ENCODE assay signal across 1 cellular context in the genomic region with DNA sequence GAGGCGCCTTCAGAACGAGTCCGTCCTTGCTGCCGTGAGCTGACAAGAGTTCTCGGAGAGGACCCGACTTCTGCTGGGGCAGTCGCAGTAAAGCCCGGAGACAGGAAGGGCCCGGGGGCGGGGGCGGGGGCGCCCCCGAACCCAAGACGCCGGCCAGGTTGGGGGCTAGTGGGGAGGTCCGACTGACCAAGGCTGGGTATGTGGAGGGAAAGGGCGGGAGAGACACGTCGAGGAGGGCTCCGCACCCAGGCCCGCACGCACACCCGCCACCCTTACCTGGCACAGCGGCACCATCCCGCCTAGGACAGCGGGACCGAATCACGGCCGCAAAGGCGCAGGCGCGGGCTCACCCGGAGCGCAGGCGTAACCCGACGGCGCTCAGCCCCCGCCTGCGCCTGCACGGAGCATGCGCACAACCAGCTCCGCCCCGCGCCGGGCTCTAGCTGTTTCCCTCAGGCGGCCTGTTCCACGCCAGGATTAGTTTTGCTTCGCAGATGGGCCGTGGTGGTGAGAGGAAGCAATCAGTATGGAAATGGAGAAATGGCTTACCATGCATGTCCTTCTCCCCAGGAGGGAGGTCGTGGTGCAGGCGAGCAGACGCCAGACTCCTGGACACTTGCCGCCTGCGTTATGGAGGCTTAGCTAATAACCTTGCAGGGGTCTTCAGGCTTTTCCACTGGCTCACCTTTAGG.
TF ChIP-seq lines count a peak whose summit lies in the region.

A gene with protein sequence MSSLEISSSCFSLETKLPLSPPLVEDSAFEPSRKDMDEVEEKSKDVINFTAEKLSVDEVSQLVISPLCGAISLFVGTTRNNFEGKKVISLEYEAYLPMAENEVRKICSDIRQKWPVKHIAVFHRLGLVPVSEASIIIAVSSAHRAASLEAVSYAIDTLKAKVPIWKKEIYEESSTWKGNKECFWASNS (minus strand): TSS at position 322 of the 692 bp plus-strand sequence. CDS start 2,583 bp downstream, outside the sequence.

TF ChIP-seq in HepG2, 621 proteins besides CTCF, POLR2A, EP300 and RAD21 (continued from another document and continues in another):
- no peak for TF ChIP-seq FOXO4 (CRISPR knock-in tag; conservative IDR thresholded peaks at IDR 0.05)
- peak; percentile 67; the same call in 1 of the 2 replicates for TF ChIP-seq KAT8 (CRISPR knock-in tag; IDR thresholded peaks at IDR 0.05)
- TF ChIP-seq TSC22D2 (CRISPR knock-in tag; IDR thresholded peaks at IDR 0.05; ENCODE audit: borderline replicate concordance), result no peak
- no peak for TF ChIP-seq ZNF30 (CRISPR knock-in tag; IDR thresholded peaks at IDR 0.05)
- TF ChIP-seq, protein P1, sequence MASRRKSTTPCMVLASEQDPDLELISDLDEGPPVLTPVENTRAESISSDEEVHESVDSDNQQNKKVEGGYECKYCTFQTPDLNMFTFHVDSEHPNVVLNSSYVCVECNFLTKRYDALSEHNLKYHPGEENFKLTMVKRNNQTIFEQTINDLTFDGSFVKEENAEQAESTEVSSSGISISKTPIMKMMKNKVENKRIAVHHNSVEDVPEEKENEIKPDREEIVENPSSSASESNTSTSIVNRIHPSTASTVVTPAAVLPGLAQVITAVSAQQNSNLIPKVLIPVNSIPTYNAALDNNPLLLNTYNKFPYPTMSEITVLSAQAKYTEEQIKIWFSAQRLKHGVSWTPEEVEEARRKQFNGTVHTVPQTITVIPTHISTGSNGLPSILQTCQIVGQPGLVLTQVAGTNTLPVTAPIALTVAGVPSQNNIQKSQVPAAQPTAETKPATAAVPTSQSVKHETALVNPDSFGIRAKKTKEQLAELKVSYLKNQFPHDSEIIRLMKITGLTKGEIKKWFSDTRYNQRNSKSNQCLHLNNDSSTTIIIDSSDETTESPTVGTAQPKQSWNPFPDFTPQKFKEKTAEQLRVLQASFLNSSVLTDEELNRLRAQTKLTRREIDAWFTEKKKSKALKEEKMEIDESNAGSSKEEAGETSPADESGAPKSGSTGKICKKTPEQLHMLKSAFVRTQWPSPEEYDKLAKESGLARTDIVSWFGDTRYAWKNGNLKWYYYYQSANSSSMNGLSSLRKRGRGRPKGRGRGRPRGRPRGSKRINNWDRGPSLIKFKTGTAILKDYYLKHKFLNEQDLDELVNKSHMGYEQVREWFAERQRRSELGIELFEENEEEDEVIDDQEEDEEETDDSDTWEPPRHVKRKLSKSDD (CRISPR knock-in tag; IDR thresholded peaks at IDR 0.05; ENCODE audit: low read depth), result no peak
- peak; percentile 64; the same call in 1 of the 2 replicates for TF ChIP-seq SP4 (CRISPR knock-in tag; IDR thresholded peaks at IDR 0.05)
- peak; percentile 80 for TF ChIP-seq ZNF563 (CRISPR knock-in tag; IDR thresholded peaks at IDR 0.05)
- no peak for TF ChIP-seq NFE2L2 (IDR thresholded peaks at IDR 0.05; ENCODE audit: low read length)
- no peak for TF ChIP-seq RARA (CRISPR knock-in tag; IDR thresholded peaks at IDR 0.05)
- 0 out of 2 replicates have a peak, but pooled peaks have one; percentile 11 for TF ChIP-seq RFX5 (IDR thresholded peaks at IDR 0.05; ENCODE audit: low read depth, low read length)
- TF ChIP-seq HDAC6 (IDR thresholded peaks at IDR 0.05; ENCODE audit: low read depth, low read length), result no peak
- TF ChIP-seq SMC3 (IDR thresholded peaks at IDR 0.05; ENCODE audit: low read length), result no peak
- peak; percentile 47 for TF ChIP-seq ZNF792 (CRISPR knock-in tag; IDR thresholded peaks at IDR 0.05)
- TF ChIP-seq KDM4B (CRISPR knock-in tag; IDR thresholded peaks at IDR 0.05), result no peak; the same call in 1 of the 2 replicates
- TF ChIP-seq MAFK (conservative IDR thresholded peaks at IDR 0.05 in 1 of 2, IDR thresholded peaks at IDR 0.05 in 1 of 2; ENCODE audit: low read length in 2 of 2), result no peak
- TF ChIP-seq MYPOP (CRISPR knock-in tag; IDR thresholded peaks at IDR 0.05), result peak; percentile 88; the same call in 1 of the 2 replicates
- TF ChIP-seq ZNF629 (CRISPR knock-in tag; conservative IDR thresholded peaks at IDR 0.05), result 0 out of 2 replicates have a peak, but pooled peaks have one; percentile 14
- TF ChIP-seq ZNF383 (CRISPR knock-in tag; IDR thresholded peaks at IDR 0.05; ENCODE audit: borderline replicate concordance), result no peak
- 0 out of 2 replicates have a peak, but pooled peaks have one; percentile 71 for TF ChIP-seq ZNF256 (CRISPR knock-in tag; conservative IDR thresholded peaks at IDR 0.05)
- no peak for TF ChIP-seq ZMAT3 (CRISPR knock-in tag; conservative IDR thresholded peaks at IDR 0.05)
- TF ChIP-seq ZNF296 (CRISPR knock-in tag; conservative IDR thresholded peaks at IDR 0.05), result no peak
- TF ChIP-seq ZSCAN12 (CRISPR knock-in tag; IDR thresholded peaks at IDR 0.05), result no peak
- TF ChIP-seq ZFP36L1 (CRISPR knock-in tag; IDR thresholded peaks at IDR 0.05), result no peak; the same call in 1 of the 2 replicates
- TF ChIP-seq, protein P2, sequence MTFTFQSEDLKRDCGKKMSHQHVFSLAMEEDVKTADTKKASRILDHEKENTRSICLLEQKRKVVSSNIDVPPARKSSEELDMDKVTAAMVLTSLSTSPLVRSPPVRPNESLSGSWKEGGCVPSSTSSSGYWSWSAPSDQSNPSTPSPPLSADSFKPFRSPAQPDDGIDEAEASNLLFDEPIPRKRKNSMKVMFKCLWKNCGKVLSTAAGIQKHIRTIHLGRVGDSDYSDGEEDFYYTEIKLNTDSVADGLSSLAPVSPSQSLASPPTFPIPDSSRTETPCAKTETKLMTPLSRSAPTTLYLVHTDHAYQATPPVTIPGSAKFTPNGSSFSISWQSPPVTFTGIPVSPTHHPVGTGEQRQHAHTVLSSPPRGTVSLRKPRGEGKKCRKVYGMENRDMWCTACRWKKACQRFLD (CRISPR knock-in tag; IDR thresholded peaks at IDR 0.05; ENCODE audit: borderline replicate concordance), result peak; percentile 83; the same call in 1 of the 2 replicates
- peak; percentile 80 for TF ChIP-seq HDAC1 (CRISPR knock-in tag; IDR thresholded peaks at IDR 0.05)
- no peak for TF ChIP-seq ZBTB1 (CRISPR knock-in tag; IDR thresholded peaks at IDR 0.05; ENCODE audit: borderline replicate concordance)
- no peak for TF ChIP-seq CC2D1A (CRISPR knock-in tag; IDR thresholded peaks at IDR 0.05)
- no peak for TF ChIP-seq FOSL2 (CRISPR knock-in tag; IDR thresholded peaks at IDR 0.05)
- TF ChIP-seq, protein P3, sequence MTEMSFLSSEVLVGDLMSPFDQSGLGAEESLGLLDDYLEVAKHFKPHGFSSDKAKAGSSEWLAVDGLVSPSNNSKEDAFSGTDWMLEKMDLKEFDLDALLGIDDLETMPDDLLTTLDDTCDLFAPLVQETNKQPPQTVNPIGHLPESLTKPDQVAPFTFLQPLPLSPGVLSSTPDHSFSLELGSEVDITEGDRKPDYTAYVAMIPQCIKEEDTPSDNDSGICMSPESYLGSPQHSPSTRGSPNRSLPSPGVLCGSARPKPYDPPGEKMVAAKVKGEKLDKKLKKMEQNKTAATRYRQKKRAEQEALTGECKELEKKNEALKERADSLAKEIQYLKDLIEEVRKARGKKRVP (CRISPR knock-in tag; IDR thresholded peaks at IDR 0.05), result no peak; a peak in 1 of 4 replicates
- TF ChIP-seq, protein P4, sequence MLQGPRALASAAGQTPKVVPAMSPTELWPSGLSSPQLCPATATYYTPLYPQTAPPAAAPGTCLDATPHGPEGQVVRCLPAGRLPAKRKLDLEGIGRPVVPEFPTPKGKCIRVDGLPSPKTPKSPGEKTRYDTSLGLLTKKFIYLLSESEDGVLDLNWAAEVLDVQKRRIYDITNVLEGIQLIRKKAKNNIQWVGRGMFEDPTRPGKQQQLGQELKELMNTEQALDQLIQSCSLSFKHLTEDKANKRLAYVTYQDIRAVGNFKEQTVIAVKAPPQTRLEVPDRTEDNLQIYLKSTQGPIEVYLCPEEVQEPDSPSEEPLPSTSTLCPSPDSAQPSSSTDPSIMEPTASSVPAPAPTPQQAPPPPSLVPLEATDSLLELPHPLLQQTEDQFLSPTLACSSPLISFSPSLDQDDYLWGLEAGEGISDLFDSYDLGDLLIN (CRISPR knock-in tag; IDR thresholded peaks at IDR 0.05; ENCODE audit: borderline replicate concordance), result 0 out of 2 replicates have a peak, but pooled peaks have one; percentile 65
- TF ChIP-seq, protein P5, sequence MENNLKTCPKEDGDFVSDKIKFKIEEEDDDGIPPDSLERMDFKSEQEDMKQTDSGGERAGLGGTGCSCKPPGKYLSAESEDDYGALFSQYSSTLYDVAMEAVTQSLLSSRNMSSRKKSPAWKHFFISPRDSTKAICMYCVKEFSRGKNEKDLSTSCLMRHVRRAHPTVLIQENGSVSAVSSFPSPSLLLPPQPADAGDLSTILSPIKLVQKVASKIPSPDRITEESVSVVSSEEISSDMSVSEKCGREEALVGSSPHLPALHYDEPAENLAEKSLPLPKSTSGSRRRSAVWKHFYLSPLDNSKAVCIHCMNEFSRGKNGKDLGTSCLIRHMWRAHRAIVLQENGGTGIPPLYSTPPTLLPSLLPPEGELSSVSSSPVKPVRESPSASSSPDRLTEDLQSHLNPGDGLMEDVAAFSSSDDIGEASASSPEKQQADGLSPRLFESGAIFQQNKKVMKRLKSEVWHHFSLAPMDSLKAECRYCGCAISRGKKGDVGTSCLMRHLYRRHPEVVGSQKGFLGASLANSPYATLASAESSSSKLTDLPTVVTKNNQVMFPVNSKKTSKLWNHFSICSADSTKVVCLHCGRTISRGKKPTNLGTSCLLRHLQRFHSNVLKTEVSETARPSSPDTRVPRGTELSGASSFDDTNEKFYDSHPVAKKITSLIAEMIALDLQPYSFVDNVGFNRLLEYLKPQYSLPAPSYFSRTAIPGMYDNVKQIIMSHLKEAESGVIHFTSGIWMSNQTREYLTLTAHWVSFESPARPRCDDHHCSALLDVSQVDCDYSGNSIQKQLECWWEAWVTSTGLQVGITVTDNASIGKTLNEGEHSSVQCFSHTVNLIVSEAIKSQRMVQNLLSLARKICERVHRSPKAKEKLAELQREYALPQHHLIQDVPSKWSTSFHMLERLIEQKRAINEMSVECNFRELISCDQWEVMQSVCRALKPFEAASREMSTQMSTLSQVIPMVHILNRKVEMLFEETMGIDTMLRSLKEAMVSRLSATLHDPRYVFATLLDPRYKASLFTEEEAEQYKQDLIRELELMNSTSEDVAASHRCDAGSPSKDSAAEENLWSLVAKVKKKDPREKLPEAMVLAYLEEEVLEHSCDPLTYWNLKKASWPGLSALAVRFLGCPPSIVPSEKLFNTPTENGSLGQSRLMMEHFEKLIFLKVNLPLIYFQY (CRISPR knock-in tag; IDR thresholded peaks at IDR 0.05; ENCODE audit: borderline replicate concordance), result no peak
- no peak for TF ChIP-seq CHD2 (IDR thresholded peaks at IDR 0.05; ENCODE audit: low read depth, low read length)
- 0 out of 2 replicates have a peak, but pooled peaks have one; percentile 9 for TF ChIP-seq ZNF556 (CRISPR knock-in tag; IDR thresholded peaks at IDR 0.05; ENCODE audit: borderline replicate concordance)
- TF ChIP-seq NR2F2 (IDR thresholded peaks at IDR 0.05; ENCODE audit: borderline replicate concordance, low read depth), result no peak
- TF ChIP-seq ZNF639 (CRISPR knock-in tag; conservative IDR thresholded peaks at IDR 0.05), result no peak
- no peak for TF ChIP-seq ZNF343 (CRISPR knock-in tag; IDR thresholded peaks at IDR 0.05)
- no peak for TF ChIP-seq ZNF678 (CRISPR knock-in tag; IDR thresholded peaks at IDR 0.05)
- TF ChIP-seq MAFG (CRISPR knock-in tag; IDR thresholded peaks at IDR 0.05), result no peak
- TF ChIP-seq NFKB2 (CRISPR knock-in tag; IDR thresholded peaks at IDR 0.05; ENCODE audit: borderline replicate concordance), result peak; percentile 66; the same call in 1 of the 2 replicates
- no peak for TF ChIP-seq ZNF143 (CRISPR knock-in tag; IDR thresholded peaks at IDR 0.05)
- TF ChIP-seq MEF2D (CRISPR knock-in tag; IDR thresholded peaks at IDR 0.05), result peak; percentile 38; the same call in 1 of the 2 replicates
- TF ChIP-seq ARID3A (IDR thresholded peaks at IDR 0.05; ENCODE audit: low read depth, low read length), result no peak
- peak; percentile 38 for TF ChIP-seq SRSF1 (optimal IDR thresholded peaks at IDR 0.05; ENCODE audit: low read depth, low read length)
- no peak for TF ChIP-seq TARDBP (CRISPR knock-in tag; IDR thresholded peaks at IDR 0.05)
- no peak for TF ChIP-seq FOXO1 (CRISPR knock-in tag; IDR thresholded peaks at IDR 0.05)
- TF ChIP-seq BHLHE40 (IDR thresholded peaks at IDR 0.05; ENCODE audit: low read length), result 0 out of 2 replicates have a peak, but pooled peaks have one; percentile 25
- no peak for TF ChIP-seq ZNF703 (CRISPR knock-in tag; IDR thresholded peaks at IDR 0.05; ENCODE audit: borderline replicate concordance)
- TF ChIP-seq ARHGAP35 (CRISPR knock-in tag; IDR thresholded peaks at IDR 0.05; ENCODE audit: borderline replicate concordance), result no peak
